8 cellular contexts compared by ENCODE assay signal in genomic region chr1:151790940-151791651, GRCh38. TPM values are rescaled to one million over a fixed set of nuclear protein-coding genes. Genes with fewer than 3 reads are reported as not detected.
DNase-seq lines count a peak whose midpoint lies in the region; ATAC-seq lines count a peak whose summit lies in the region.

No MANE protein-coding gene starts in this region.

- H3K9me3 ChIP-seq in mononuclear cell (ENCODE audit: low read depth, low read length), result no peaks in the 10 kb centered on the region

- DNase-seq in COLO668 (lab: John Stamatoyannopoulos, UW; ENCODE audit: unreplicated experiment) (peak; percentile 62), RPMI7951 (ENCODE audit: low read depth) (peak; percentile 26), dermis blood vessel endothelial cell (peak; percentile 49), H4 (ENCODE audit: low spot score) (no peak), dedifferentiated amniotic fluid mesenchymal stem cell (ENCODE audit: extremely low spot score) (no peak)

- H3K4me1 ChIP-seq in mononuclear cell (ENCODE audit: insufficient read depth, low read length), result peaks cover 10% of the 10 kb centered on the region

- peak; percentile 3 for ATAC-seq in HG02571 (IDR thresholded peaks at IDR 0.05; ENCODE audit: unreplicated experiment)
- ATAC-seq in GM19023 (IDR thresholded peaks at IDR 0.05; ENCODE audit: unreplicated experiment), result no peak

- no peaks in the 10 kb centered on the region for H3K27me3 ChIP-seq in mononuclear cell (ENCODE audit: insufficient read depth, low read length)

- H3K4me3 ChIP-seq in mononuclear cell (ENCODE audit: low read length), result peak overlapping the region; percentile 84

RNA-seq across cellular contexts. Expression of gene TDRKH, which starts 0.8 kb away (rescaled TPM):
- 4.6 and 5.5 TPM in 2 replicates for total RNA-seq in RPMI7951 (2014; rRNA removed; shearing (Covaris generic))
- total RNA-seq in dermis blood vessel endothelial cell (4.6 and 9.6 TPM in 2 replicates), mononuclear cell (1.2 TPM)
- total RNA-seq in H4 (2014; rRNA removed; shearing (Covaris generic)), result 2.1 and 2.4 TPM in 2 replicates

RNA-seq across cellular contexts. Expression of gene LINGO4, which starts 14.1 kb away (rescaled TPM):
- total RNA-seq in RPMI7951 (2014; rRNA removed; shearing (Covaris generic)), result not detected in 2 replicates
- not detected in 2 replicates for total RNA-seq in dermis blood vessel endothelial cell
- total RNA-seq in mononuclear cell, result under 0.01 TPM
- total RNA-seq in H4 (2014; rRNA removed; shearing (Covaris generic)), result not detected in 2 replicates

RNA-seq across cellular contexts. Expression of gene MRPL9, which starts 27.8 kb away (rescaled TPM):
- total RNA-seq in RPMI7951 (2014; rRNA removed; shearing (Covaris generic)), result 101 and 156 TPM in 2 replicates
- total RNA-seq in dermis blood vessel endothelial cell (92.7 and 97.3 TPM in 2 replicates), mononuclear cell (78.4 TPM)
- 74.8 and 88.5 TPM in 2 replicates for total RNA-seq in H4 (2014; rRNA removed; shearing (Covaris generic))

RNA-seq across cellular contexts. Expression of gene RORC, which starts 40.5 kb away (rescaled TPM):
- total RNA-seq in RPMI7951 (2014; rRNA removed; shearing (Covaris generic)), result not detected in 2 replicates
- total RNA-seq in dermis blood vessel endothelial cell (under 0.01 TPM in 1 of 2 replicates, not detected in the other), mononuclear cell (1.7 TPM)
- total RNA-seq in H4 (2014; rRNA removed; shearing (Covaris generic)), result 0.60 and 1.2 TPM in 2 replicates

RNA-seq across cellular contexts. Expression of gene C2CD4D, which starts 48.5 kb away (rescaled TPM):
- total RNA-seq in RPMI7951 (2014; rRNA removed; shearing (Covaris generic)), result not detected in 2 replicates
- 0.09 TPM in 1 of 2 replicates, not detected in the other for total RNA-seq in dermis blood vessel endothelial cell
- 0.21 TPM for total RNA-seq in mononuclear cell
- total RNA-seq in H4 (2014; rRNA removed; shearing (Covaris generic)), result not detected in 2 replicates

Comparison
In these comparisons a context has a peak if more than half of its experiments do, and no peak if none do; other contexts are left out.
1. DNase-seq: peak in COLO668 (single experiment), RPMI7951 (single experiment) and dermis blood vessel endothelial cell (single experiment); none in H4 (single experiment) and dedifferentiated amniotic fluid mesenchymal stem cell (single experiment).